ENCODE assay signal across 15 cellular contexts in the genomic region with DNA sequence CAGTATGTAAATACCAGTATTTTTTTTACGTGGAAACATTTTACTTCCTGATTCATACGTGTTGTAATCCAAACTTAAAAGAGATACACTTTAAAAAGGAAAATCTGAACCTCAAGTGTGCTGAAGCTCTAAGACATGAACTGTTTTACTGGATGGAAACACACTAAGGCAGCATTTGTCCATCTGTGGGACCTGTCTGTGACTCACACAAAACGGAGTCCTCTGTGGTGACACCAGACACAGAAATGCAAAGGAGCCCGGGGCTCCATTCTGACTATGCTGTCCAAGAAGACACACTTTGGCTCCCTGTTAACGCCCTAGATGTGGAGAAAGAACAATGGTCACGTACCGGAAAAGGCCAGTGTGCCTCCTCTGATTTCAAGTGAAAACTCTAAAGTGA. TPM values are rescaled to one million over a fixed set of nuclear protein-coding genes. Genes with fewer than 3 reads are reported as not detected.
DNase-seq lines count a peak whose midpoint lies in the region; ATAC-seq and TF ChIP-seq lines count a peak whose summit lies in the region.
"Had no signal": no experiment of that assay in that cellular context is flagged by ENCODE, and none has a peak within 500 bp of the region (broad histone marks: within the 10 kb centered on the region; RNA-seq: fewer than 3 reads in every experiment).

No MANE protein-coding gene starts in this region.

- in situ Hi-C loops in brain microvascular endothelial cell (cut with HindIII; ENCODE audit: low pct_ligation_motif_present, low sequenced_read_pairs) = no loop called here

- H3K4me1 ChIP-seq in hepatocyte (ENCODE audit: insufficient read depth) (no peaks in the 10 kb centered on the region), thoracic aorta (ENCODE audit: control insufficient read depth in 1 of 2, low read depth in 2 of 2) (peaks cover 0 to 13% of the 10 kb centered on the region in 2 donors), aorta (ENCODE audit: control insufficient read depth in 1 of 2, insufficient read depth in 2 of 2, low read length in 2 of 2) (no peaks in the 10 kb centered on the region), SJCRH30 (no peaks in the 10 kb centered on the region)
- H3K4me1 ChIP-seq: BLaER1 treated with 17β-estradiol and CSF1 and Interleukin-3, amounts not matched to agents 10 nM and 100 nM had no signal

- TF ChIP-seq CTCF in brain microvascular endothelial cell (IDR thresholded peaks at IDR 0.05; ENCODE audit: low read depth, low read length, missing control alignments) (no peak), hepatocyte (IDR thresholded peaks at IDR 0.05; ENCODE audit: poor library complexity) (no peak), thoracic aorta (IDR thresholded peaks at IDR 0.05) (no peak)

- no peaks in the 10 kb centered on the region for H3K9me2 ChIP-seq in hepatocyte (replicated peaks; ENCODE audit: insufficient read depth)

- H3K27ac ChIP-seq in brain microvascular endothelial cell (no peak overlapping the region), hepatocyte (no peak overlapping the region), thoracic aorta (no peak overlapping the region), aorta (ENCODE audit: low read depth in 1 of 2, low read length in 2 of 2) (no peak overlapping the region), SJCRH30 (no peak overlapping the region)
- H3K27ac ChIP-seq: BLaER1 treated with 17β-estradiol and CSF1 and Interleukin-3, amounts not matched to agents 10 nM and 100 nM had no signal

- H3K4me3 ChIP-seq in brain microvascular endothelial cell (ENCODE audit: low read depth, low read length) = no peak overlapping the region
- H3K4me3 ChIP-seq in hepatocyte = no peak overlapping the region
- H3K4me3 ChIP-seq in thoracic aorta = peak overlapping the region; percentile 49
- H3K4me3 ChIP-seq in aorta (ENCODE audit: low read length in 2 of 2) = no peak overlapping the region
- no peak overlapping the region for H3K4me3 ChIP-seq in SJCRH30
- H3K4me3 ChIP-seq: BLaER1 treated with 17β-estradiol and CSF1 and Interleukin-3, amounts not matched to agents 10 nM and 100 nM; GM23338 had no signal

- H2AFZ ChIP-seq in hepatocyte = no peak overlapping the region
- H2AFZ ChIP-seq: GM23338 had no signal

- H3K27me3 ChIP-seq in brain microvascular endothelial cell (replicated peaks) (no peaks in the 10 kb centered on the region), hepatocyte (no peaks in the 10 kb centered on the region), thoracic aorta (replicated peaks; ENCODE audit: insufficient read depth) (no peaks in the 10 kb centered on the region), aorta (ENCODE audit: control insufficient read depth in 1 of 2, insufficient read depth in 2 of 2, low read length in 1 of 2) (no peaks in the 10 kb centered on the region), SJCRH30 (no peaks in the 10 kb centered on the region)
- H3K27me3 ChIP-seq: BLaER1 treated with 17β-estradiol and CSF1 and Interleukin-3, amounts not matched to agents 10 nM and 100 nM had no signal

- intact Hi-C loops in aorta (cut with DNase I) = no loop called here

- no peaks in the 10 kb centered on the region for H3K79me2 ChIP-seq in hepatocyte

- ATAC-seq in thoracic aorta (ENCODE audit: insufficient number of reproducible peaks, low FRiP score, low read depth) (no peak), aorta (ENCODE audit: low FRiP score) (no peak)
- ATAC-seq: GM23338, T-cell had no signal

- H3K9me3 ChIP-seq in hepatocyte (ENCODE audit: low read depth) = no peaks in the 10 kb centered on the region
- no peaks in the 10 kb centered on the region for H3K9me3 ChIP-seq in thoracic aorta
- H3K9me3 ChIP-seq in aorta (ENCODE audit: control insufficient read depth, low read length) = no peaks in the 10 kb centered on the region
- H3K9me3 ChIP-seq in SJCRH30 (replicated peaks) = no peaks in the 10 kb centered on the region

- peak overlapping the region; percentile 50 for H3K4me2 ChIP-seq in hepatocyte
- H3K4me2 ChIP-seq: BLaER1 treated with 17β-estradiol and CSF1 and Interleukin-3, amounts not matched to agents 10 nM and 100 nM; GM23338 had no signal

- no peaks in the 10 kb centered on the region for H3K36me3 ChIP-seq in brain microvascular endothelial cell (replicated peaks)
- no peaks in the 10 kb centered on the region for H3K36me3 ChIP-seq in hepatocyte (replicated peaks; ENCODE audit: insufficient read depth, low read depth)
- H3K36me3 ChIP-seq in thoracic aorta = no peaks in the 10 kb centered on the region
- no peaks in the 10 kb centered on the region for H3K36me3 ChIP-seq in aorta (ENCODE audit: control insufficient read depth in 1 of 2, insufficient read depth in 2 of 2, low read length in 1 of 2)
- H3K36me3 ChIP-seq in SJCRH30 = no peaks in the 10 kb centered on the region
- H3K36me3 ChIP-seq: BLaER1 treated with 17β-estradiol and CSF1 and Interleukin-3, amounts not matched to agents 10 nM and 100 nM had no signal

- WGBS in hepatocyte (ENCODE audit: low lambda C conversion rate, missing lambda C conversion rate) = 83% methylated on average over 7 of the region's 7 CpGs
- 35 to 36% methylated on average over 7 of the region's 7 CpGs for WGBS in aorta, 2 donors

- peak; percentile 3 for DNase-seq in HS-5 (ENCODE audit: low read depth)
- DNase-seq in brain microvascular endothelial cell = peak; percentile 40
- DNase-seq in hepatocyte (ENCODE audit: low spot score) = no peak
- DNase-seq in thoracic aorta (ENCODE audit: low spot score) = no peak
- no peak for DNase-seq in amygdala (lab: John Stamatoyannopoulos, UW)
- DNase-seq in aorta = no peak
- DNase-seq in SJCRH30 = no peak
- DNase-seq: activated CD4-positive, alpha-beta T cell treated with anti-CD3 and anti-CD28 coated beads, Interleukin-2, amount 50 U/mL, for 1 hour; DMS79; erythroblast; stimulated activated CD4-positive, alpha-beta T cell treated with anti-CD3 and anti-CD28 coated beads, Interleukin-4, amount 100 ng/mL, for 1 hour; T-cell had no signal

- H4K20me1 ChIP-seq in hepatocyte (ENCODE audit: insufficient read depth, poor library complexity, severe bottlenecking) = no peaks in the 10 kb centered on the region
- H4K20me1 ChIP-seq: BLaER1 treated with 17β-estradiol and CSF1 and Interleukin-3, amounts not matched to agents 10 nM and 100 nM had no signal

RNA-seq across cellular contexts. Expression of a gene that starts 23.9 kb away (rescaled TPM):
- total RNA-seq in hepatocyte (1.9 and 2.2 TPM in 2 replicates), thoracic aorta (1 to 10 TPM in 1 of 2 donors, under 1 TPM in 1; 0.68 to 4.6 TPM), aorta (1 to 10 TPM; 1.0 to 1.7 TPM)
- polyA plus RNA-seq in hepatocyte (0.10 TPM in 1 of 2 replicates, not detected in the other), aorta (under 1 TPM in 1 of 2 donors, not detected in 1; 0.46 TPM)
- total RNA-seq in SJCRH30 (2014; rRNA removed; shearing (Covaris generic)) = not detected in 2 replicates
- total RNA-seq: T-cell had no signal
- polyA plus RNA-seq: GM23338, IgD-negative memory B cell had no signal

RNA-seq across cellular contexts. Expression of a gene that starts 27.7 kb away (rescaled TPM):
- 2.2 and 3.8 TPM in 2 replicates for total RNA-seq in hepatocyte
- 0.48 TPM in 1 of 2 replicates, not detected in the other for polyA plus RNA-seq in hepatocyte
- total RNA-seq in thoracic aorta = 1 to 10 TPM in 1 of 2 donors, under 1 TPM in 1; 0.27 to 3.5 TPM
- total RNA-seq in aorta = 1 to 10 TPM; 1.5 to 1.6 TPM
- not detected for polyA plus RNA-seq in aorta
- not detected in 2 replicates for total RNA-seq in SJCRH30 (2014; rRNA removed; shearing (Covaris generic))
- total RNA-seq: T-cell had no signal
- polyA plus RNA-seq: GM23338, IgD-negative memory B cell had no signal

Comparison
In these comparisons a context has a peak if more than half of its experiments do, and no peak if none do; other contexts are left out.
1. DNase-seq: peak in HS-5 (single experiment) and brain microvascular endothelial cell (single experiment); none in hepatocyte (single experiment), thoracic aorta (single experiment), amygdala (0 of 56), aorta (0 of 2) and SJCRH30 (0 of 2).